ENCODE assay signal across 10 cellular contexts in genomic region chr2:73931531-73932500, GRCh38. TPM values are rescaled to one million over a fixed set of nuclear protein-coding genes. Genes with fewer than 3 reads are reported as not detected.
DNase-seq lines count a peak whose midpoint lies in the region; ATAC-seq and TF ChIP-seq lines count a peak whose summit lies in the region.
"Had no signal": no experiment of that assay in that cellular context is flagged by ENCODE, and none has a peak within 500 bp of the region (broad histone marks: within the 10 kb centered on the region; RNA-seq: fewer than 3 reads in every experiment).

No MANE protein-coding gene starts in this region.

- H3K27ac Mint-ChIP-seq in activated naive CD8-positive, alpha-beta T cell treated with anti-CD3 and anti-CD28 coated beads, Interleukin-2, amount 10 ng/mL, durations not matched to agents 7 days and 5 days, result peak overlapping the region; percentile 72
- peak overlapping the region; percentile 24 to 85 for H3K27ac Mint-ChIP-seq in natural killer cell

- H3K4me1 Mint-ChIP-seq in activated naive CD8-positive, alpha-beta T cell treated with anti-CD3 and anti-CD28 coated beads, Interleukin-2, amount 10 ng/mL, durations not matched to agents 7 days and 5 days, result peaks cover 55% of the 10 kb centered on the region
- H3K4me1 Mint-ChIP-seq in natural killer cell, result peaks cover 65 to 66% of the 10 kb centered on the region in 2 donors

- TF ChIP-seq CTCF in natural killer cell (IDR thresholded peaks at IDR 0.05), result no peak

- in situ Hi-C loops in ACHN (cut with HindIII; ENCODE audit: low pct_ligation_motif_present, low pct_unique_long_range_greater_than_20kb, low sequenced_read_pairs), result no loop called here

- DNase-seq in ACHN (peak; percentile 38), NCI-H226 (peak; percentile 34), natural killer cell (no peak), NCI-H510A treated with DMSO at 0.1 percent for 48 hours (lab: John Stamatoyannopoulos, UW) (no peak), HT-29 (ENCODE audit: low spot score) (no peak)
- no peak for DNase-seq in activated naive CD8-positive, alpha-beta T cell treated with anti-CD3 and anti-CD28 coated beads, Interleukin-2, amount 10 ng/mL, durations not matched to agents 7 days and 5 days
- DNase-seq: Caco-2 had no signal

- ATAC-seq in activated naive CD8-positive, alpha-beta T cell treated with anti-CD3 and anti-CD28 coated beads, Interleukin-2, amount 10 ng/mL, durations not matched to agents 7 days and 5 days (ENCODE audit: low read depth), result peak; percentile 53
- peak; percentile 67 to 81 (median 72) for ATAC-seq in natural killer cell
- no peak for ATAC-seq in GM21528 (IDR thresholded peaks at IDR 0.05; ENCODE audit: low FRiP score, unreplicated experiment)
- no peak for ATAC-seq in GM21825 (IDR thresholded peaks at IDR 0.05; ENCODE audit: unreplicated experiment)

- POLR2A ChIA-PET in activated naive CD8-positive, alpha-beta T cell treated with anti-CD3 and anti-CD28 coated beads, Interleukin-2, amount 10 ng/mL, durations not matched to agents 7 days and 5 days (lab: Charles Lee), result no interaction called here

- peak overlapping the region; percentile 48 for H3K4me3 Mint-ChIP-seq in activated naive CD8-positive, alpha-beta T cell treated with anti-CD3 and anti-CD28 coated beads, Interleukin-2, amount 10 ng/mL, durations not matched to agents 7 days and 5 days
- no peak overlapping the region for H3K4me3 Mint-ChIP-seq in natural killer cell

- no peaks in the 10 kb centered on the region for H3K27me3 Mint-ChIP-seq in activated naive CD8-positive, alpha-beta T cell treated with anti-CD3 and anti-CD28 coated beads, Interleukin-2, amount 10 ng/mL, durations not matched to agents 7 days and 5 days
- no peaks in the 10 kb centered on the region for H3K27me3 Mint-ChIP-seq in natural killer cell (ENCODE audit: low read depth in 2 of 2)

- H3K9me3 Mint-ChIP-seq in activated naive CD8-positive, alpha-beta T cell treated with anti-CD3 and anti-CD28 coated beads, Interleukin-2, amount 10 ng/mL, durations not matched to agents 7 days and 5 days, result no peaks in the 10 kb centered on the region
- H3K9me3 Mint-ChIP-seq in natural killer cell, result no peaks in the 10 kb centered on the region

- H3K36me3 Mint-ChIP-seq in activated naive CD8-positive, alpha-beta T cell treated with anti-CD3 and anti-CD28 coated beads, Interleukin-2, amount 10 ng/mL, durations not matched to agents 7 days and 5 days, result peaks cover 34% of the 10 kb centered on the region
- H3K36me3 Mint-ChIP-seq in natural killer cell, result no peaks in the 10 kb centered on the region

- intact Hi-C loops in natural killer cell (cut with micrococcal nuclease), result no loop called here

RNA-seq across cellular contexts. Expression of gene DGUOK, which starts 5.1 kb away (rescaled TPM):
- total RNA-seq in activated naive CD8-positive, alpha-beta T cell treated with anti-CD3 and anti-CD28 coated beads, Interleukin-2, amount 10 ng/mL, durations not matched to agents 7 days and 5 days, result 10 to 100 TPM; 71.6 to 77.7 TPM
- total RNA-seq in natural killer cell, result 10 to 100 TPM; 47.6 to 56.8 (median 54.8) TPM
- 47.5 and 58.6 TPM in 2 replicates for total RNA-seq in HT-29 (2014; rRNA removed; shearing (Covaris generic))

RNA-seq across cellular contexts. Expression of gene ACTG2, which starts 39.0 kb away (rescaled TPM):
- total RNA-seq in activated naive CD8-positive, alpha-beta T cell treated with anti-CD3 and anti-CD28 coated beads, Interleukin-2, amount 10 ng/mL, durations not matched to agents 7 days and 5 days, result under 1 TPM; 0.22 to 0.43 TPM
- total RNA-seq in natural killer cell, result not detected
- total RNA-seq in HT-29 (2014; rRNA removed; shearing (Covaris generic)), result not detected in 2 replicates
- total RNA-seq: T-helper 2 cell treated with Interferon-gamma antibody and Interleukin-4, amounts not matched to agents 100 ng/mL and 5 ng/mL, for 36 hours had no signal

RNA-seq across cellular contexts. Expression of gene TET3, which starts 52.9 kb away (rescaled TPM):
- total RNA-seq in activated naive CD8-positive, alpha-beta T cell treated with anti-CD3 and anti-CD28 coated beads, Interleukin-2, amount 10 ng/mL, durations not matched to agents 7 days and 5 days, result 10 to 100 TPM; 19.9 to 21.0 TPM
- 10 to 100 TPM; 40.0 to 47.9 (median 45.3) TPM for total RNA-seq in natural killer cell
- 11.7 and 13.3 TPM in 2 replicates for total RNA-seq in HT-29 (2014; rRNA removed; shearing (Covaris generic))

Comparison
In these comparisons a context has a peak if more than half of its experiments do, and no peak if none do; other contexts are left out.
1. DNase-seq: peak in ACHN (single experiment) and NCI-H226 (single experiment); none in activated naive CD8-positive, alpha-beta T cell treated with anti-CD3 and anti-CD28 coated beads, Interleukin-2, amount 10 ng/mL, durations not matched to agents 7 days and 5 days (single experiment), natural killer cell (single experiment), NCI-H510A treated with DMSO at 0.1 percent for 48 hours (single experiment) and HT-29 (single experiment).
2. ATAC-seq: peak in activated naive CD8-positive, alpha-beta T cell treated with anti-CD3 and anti-CD28 coated beads, Interleukin-2, amount 10 ng/mL, durations not matched to agents 7 days and 5 days (single experiment) and natural killer cell (3 of 3); none in GM21528 (single experiment) and GM21825 (single experiment).